16 cellular contexts compared by ENCODE assay signal in genomic region chr17:68507581-68507980, GRCh38.
"Had no signal": no experiment of that assay in that cellular context is flagged by ENCODE, and none has a peak within 500 bp of the region (broad histone marks: within the 10 kb centered on the region; RNA-seq: fewer than 3 reads in every experiment).

No MANE protein-coding gene starts in this region.

- H3K9me3 ChIP-seq: ascending aorta, left ventricle myocardium inferior, tibial artery, vagina had no signal

- H3K36me3 Mint-ChIP-seq: naive thymus-derived CD8-positive, alpha-beta T cell had no signal

- H3K27ac ChIP-seq: ascending aorta, hepatocyte, left ventricle myocardium inferior, skin epidermis, tibial artery, vagina had no signal

- DNase-seq: activated CD4-positive, alpha-beta T cell treated with anti-CD3 and anti-CD28 coated beads, Interleukin-2, amount 10 ng/mL, durations not matched to agents 7 days and 5 days; activated CD4-positive, CD25-positive, alpha-beta regulatory T cell; activated CD8-positive, alpha-beta memory T cell treated with anti-CD3 and anti-CD28 coated beads for 24 hours; activated naive CD4-positive, alpha-beta T cell treated with Interleukin-2 at 50 U/mL for 16 hours; erythroblast; left ventricle myocardium inferior; naive thymus-derived CD8-positive, alpha-beta T cell; nucleus accumbens; retina; stimulated activated CD4-positive, alpha-beta T cell treated with anti-CD3 and anti-CD28 coated beads, Interleukin-4, amount 100 ng/mL, for 24 hours; stimulated activated naive CD4-positive, alpha-beta T cell; tibial artery had no signal

- H3K27me3 Mint-ChIP-seq: activated CD4-positive, alpha-beta T cell treated with anti-CD3 and anti-CD28 coated beads, Interleukin-2, amount 10 ng/mL, durations not matched to agents 7 days and 5 days had no signal

- H3K27me3 ChIP-seq: ascending aorta, hepatocyte, tibial artery, vagina had no signal

- H3K27ac Mint-ChIP-seq: activated CD4-positive, alpha-beta T cell treated with anti-CD3 and anti-CD28 coated beads, Interleukin-2, amount 10 ng/mL, durations not matched to agents 7 days and 5 days; naive thymus-derived CD8-positive, alpha-beta T cell had no signal

- H3K4me2 ChIP-seq: hepatocyte had no signal

- ATAC-seq: naive thymus-derived CD8-positive, alpha-beta T cell had no signal

- H3K36me3 ChIP-seq: ascending aorta, left ventricle myocardium inferior, tibial artery, vagina had no signal

- H3K4me3 ChIP-seq: ascending aorta, hepatocyte, left ventricle myocardium inferior, skin epidermis, tibial artery, vagina had no signal

- H2AFZ ChIP-seq: hepatocyte had no signal

- H3K4me3 Mint-ChIP-seq: activated CD4-positive, alpha-beta T cell treated with anti-CD3 and anti-CD28 coated beads, Interleukin-2, amount 10 ng/mL, durations not matched to agents 7 days and 5 days; naive thymus-derived CD8-positive, alpha-beta T cell had no signal
